ENCODE assay signal across 8 cellular contexts in the genomic region with DNA sequence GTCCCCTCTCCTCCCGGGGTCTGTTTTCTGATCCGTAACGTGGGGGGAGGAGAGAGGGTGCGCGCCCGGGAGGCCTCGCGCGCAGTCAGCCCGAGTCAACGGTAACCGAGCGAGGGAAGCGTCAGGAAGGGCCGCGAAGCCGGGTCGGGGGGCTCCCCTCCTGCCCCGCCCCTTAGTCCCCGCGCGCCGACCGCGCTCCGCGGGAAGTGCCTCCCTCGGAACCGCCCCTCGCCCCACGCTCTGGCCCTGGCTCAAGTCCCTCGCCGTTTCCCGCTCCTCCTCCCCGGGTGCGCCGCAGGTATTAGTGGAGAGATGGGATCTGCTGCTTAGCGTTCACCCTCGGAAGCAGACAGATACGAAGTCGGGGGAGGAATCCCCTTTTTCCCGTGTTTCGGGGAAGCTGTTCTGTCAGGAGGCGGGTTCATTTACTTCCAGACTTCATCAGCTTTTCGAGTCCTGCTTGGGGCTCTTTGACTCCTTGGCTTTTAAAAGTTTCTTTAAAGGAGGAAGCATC.
DNase-seq lines count a peak whose midpoint lies in the region; ATAC-seq and TF ChIP-seq lines count a peak whose summit lies in the region.

No MANE protein-coding gene starts in this region.

- peak overlapping the region; percentile 100 for H3K9ac ChIP-seq in NT2/D1 (ENCODE audit: insufficient read length, low read depth)
- H3K9ac ChIP-seq in parathyroid adenoma = peak overlapping the region; percentile 98

- H3K27ac ChIP-seq in parathyroid adenoma = peak overlapping the region; percentile 96

- no peak for TF ChIP-seq CTCF in parathyroid adenoma (IDR thresholded peaks at IDR 0.05)

- H3K4me3 ChIP-seq in NT2/D1 (ENCODE audit: insufficient read length, low read depth) (peak overlapping the region; percentile 100), parathyroid adenoma (ENCODE audit: low read depth, low read length) (peak overlapping the region; percentile 91)

- H3K27me3 ChIP-seq in NT2/D1 (ENCODE audit: insufficient read depth, insufficient read length) = no peaks in the 10 kb centered on the region
- no peaks in the 10 kb centered on the region for H3K27me3 ChIP-seq in parathyroid adenoma (ENCODE audit: control insufficient read depth, insufficient read depth, low read length)

- H3K79me2 ChIP-seq in parathyroid adenoma = peaks cover 46% of the 10 kb centered on the region

- peak in 2 of 3 experiments; percentile 63 to 68 for DNase-seq in NCI-H1417 (lab: John Stamatoyannopoulos, UW)
- DNase-seq in NCI-H1417 treated with DMSO at 0.1 percent for 48 hours (lab: John Stamatoyannopoulos, UW) = no peak
- DNase-seq in NT2/D1 (ENCODE audit: low read depth, low spot score) = no peak
- DNase-seq in activated effector memory CD4-positive, alpha-beta T cell treated with Interleukin-2 at 50 U/mL for 16 hours = peak; percentile 25
- peak in 38 of 42 donors; percentile 8 to 68 (median 40) for DNase-seq in head of caudate nucleus
- DNase-seq in retina = no peak

- H2AFZ ChIP-seq in parathyroid adenoma = peak overlapping the region; percentile 93

- H3K36me3 ChIP-seq in NT2/D1 (ENCODE audit: insufficient read depth, insufficient read length, low read length) (peaks cover 42% of the 10 kb centered on the region), parathyroid adenoma (ENCODE audit: control insufficient read depth, insufficient read depth, low read length) (no peaks in the 10 kb centered on the region)

- H3K9me3 ChIP-seq in NT2/D1 (ENCODE audit: insufficient read depth, low read length) (no peaks in the 10 kb centered on the region), parathyroid adenoma (ENCODE audit: control insufficient read depth, low read length) (no peaks in the 10 kb centered on the region)

- intact Hi-C loops in head of caudate nucleus (cut with DNase I) = loop anchor here (5.0 kb wide), 1 partner anchor 57 kb away; a partner anchor contains a TSS

- peak; percentile 20 for ATAC-seq in HG02852 (IDR thresholded peaks at IDR 0.05; ENCODE audit: unreplicated experiment)

- H3K4me1 ChIP-seq in NT2/D1 (ENCODE audit: insufficient read depth, insufficient read length) = peaks cover 4% of the 10 kb centered on the region
- peaks cover 10% of the 10 kb centered on the region for H3K4me1 ChIP-seq in parathyroid adenoma

- peak overlapping the region; percentile 79 for H3K4me2 ChIP-seq in parathyroid adenoma (ENCODE audit: low read length)

Comparison
In these comparisons a context has a peak if more than half of its experiments do, and no peak if none do; other contexts are left out.
1. DNase-seq: peak in NCI-H1417 (2 of 3), activated effector memory CD4-positive, alpha-beta T cell treated with Interleukin-2 at 50 U/mL for 16 hours (single experiment) and head of caudate nucleus (38 of 42); none in NCI-H1417 treated with DMSO at 0.1 percent for 48 hours (single experiment), NT2/D1 (single experiment) and retina (single experiment).